ENCODE assay signal across 8 cellular contexts in genomic region chr2:189762551-189763298, GRCh38. TPM values are rescaled to one million over a fixed set of nuclear protein-coding genes. Genes with fewer than 3 reads are reported as not detected.
DNase-seq lines count a peak whose midpoint lies in the region; ATAC-seq, FAIRE-seq and TF ChIP-seq lines count a peak whose summit lies in the region.

A gene with protein sequence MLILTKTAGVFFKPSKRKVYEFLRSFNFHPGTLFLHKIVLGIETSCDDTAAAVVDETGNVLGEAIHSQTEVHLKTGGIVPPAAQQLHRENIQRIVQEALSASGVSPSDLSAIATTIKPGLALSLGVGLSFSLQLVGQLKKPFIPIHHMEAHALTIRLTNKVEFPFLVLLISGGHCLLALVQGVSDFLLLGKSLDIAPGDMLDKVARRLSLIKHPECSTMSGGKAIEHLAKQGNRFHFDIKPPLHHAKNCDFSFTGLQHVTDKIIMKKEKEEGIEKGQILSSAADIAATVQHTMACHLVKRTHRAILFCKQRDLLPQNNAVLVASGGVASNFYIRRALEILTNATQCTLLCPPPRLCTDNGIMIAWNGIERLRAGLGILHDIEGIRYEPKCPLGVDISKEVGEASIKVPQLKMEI (minus strand): TSS chr2:189762792. CDS start chr2:189761640, 1,152 bp downstream.

- H3K27me3 ChIP-seq in HepG2 (ENCODE audit: control insufficient read depth in 1 of 2, insufficient read depth in 2 of 2, low read length in 2 of 2): no peaks in the 10 kb centered on the region

- TF ChIP-seq EP300 in HepG2 (IDR thresholded peaks at IDR 0.05; ENCODE audit: low read depth in 2 of 2, low read length in 2 of 2) (no peak; a peak in 2 of 4 replicates), HepG2 (CRISPR knock-in tag; IDR thresholded peaks at IDR 0.05; ENCODE audit: borderline replicate concordance) (0 out of 2 replicates have a peak, but pooled peaks have one; percentile 1)

- H3K9me3 Mint-ChIP-seq in CD14-positive monocyte: no peaks in the 10 kb centered on the region

- TF ChIP-seq CTCF in CD14-positive monocyte (IDR thresholded peaks at IDR 0.05) (peak; percentile 60), HepG2 (CRISPR knock-in tag; IDR thresholded peaks at IDR 0.05) (peak; percentile 76)

- peaks cover 7% of the 10 kb centered on the region for H3K4me1 Mint-ChIP-seq in CD14-positive monocyte

- intact Hi-C loops in CD14-positive monocyte (cut with micrococcal nuclease) (no loop called here), HepG2 (cut with micrococcal nuclease; ENCODE audit: unreplicated experiment) (loop anchor here (1.0 to 10.0 kb wide), 5 partner anchors 22 to 552 kb away; partner anchors contain the start of genes ANKAR, HIBCH, ORMDL1 and PMS1)

- POLR2A ChIA-PET in HepG2 (lab: Yijun Ruan, JAX): interaction anchor here (0.7 to 3.6 kb wide), 15 partner anchors 9 to 712 kb away, joined by 3 to 51 read pairs (median 4); partner anchors contain the start of genes ANKAR, HIBCH, ORMDL1 and PMS1

- TF ChIP-seq RAD21 in HepG2 (CRISPR knock-in tag; IDR thresholded peaks at IDR 0.05): 0 out of 2 replicates have a peak, but pooled peaks have one; percentile 47

- peak within 1 kb of the TSS; percentile 79 for H3K4me2 ChIP-seq in HepG2 (ENCODE audit: low read depth, low read length)

- peak; percentile 100 for FAIRE-seq in HepG2 (lab: Jason Lieb, UNC)

- ATAC-seq in GM19351 (IDR thresholded peaks at IDR 0.05; ENCODE audit: unreplicated experiment) (peak; percentile 94), HG03521 (IDR thresholded peaks at IDR 0.05; ENCODE audit: unreplicated experiment) (peak; percentile 95), HepG2 (peak; percentile 99)

- peak within 1 kb of the TSS; percentile 82 for H3K27ac ChIP-seq in HepG2 (ENCODE audit: extremely low read length, insufficient read depth, low read length)

- peaks cover 4% of the 10 kb centered on the region for H3K79me2 ChIP-seq in HepG2 (ENCODE audit: insufficient read depth, low read length)

- H3K36me3 ChIP-seq in HepG2 (replicated peaks in 1 of 2; ENCODE audit: control insufficient read depth in 1 of 2, insufficient read depth in 2 of 2, low read length in 2 of 2): peaks cover 0 to 10% of the 10 kb centered on the region in 2 experiments; a peak in 2 of 5 replicates

- H3K4me3 ChIP-seq in HepG2 (replicated peaks in 1 of 3; ENCODE audit: insufficient read depth in 1 of 3, low read depth in 2 of 3, low read length in 3 of 3): peak within 1 kb of the TSS; percentile 59 to 86 (median 83)

- no peaks in the 10 kb centered on the region for H3K9me3 ChIP-seq in HepG2 (ENCODE audit: low read length)

- DNase-seq in CD14-positive monocyte (ENCODE audit: low spot score) (peak; percentile 83), NCI-H69 (lab: John Stamatoyannopoulos, UW) (peak; percentile 93), dermis blood vessel endothelial cell (peak; percentile 93), HepG2 (ENCODE audit: low spot score) (peak; percentile 99)
- DNase-seq in activated CD4-positive, alpha-beta T cell treated with anti-CD3 and anti-CD28 coated beads, Interleukin-2, amount 50 U/mL, for 4 hours: peak; percentile 92 to 93
- peak; percentile 92 for DNase-seq in stimulated activated CD4-positive, alpha-beta T cell treated with anti-CD3 and anti-CD28 coated beads, Interleukin-4, amount 100 ng/mL, for 1 hour

- TSS peak; percentile 91 for BruUV-seq in HepG2 (replicated peaks; lab: Mats Ljungman, UMichigan)

- peak; percentile 93 to 97 for TF ChIP-seq POLR2A in HepG2 (IDR thresholded peaks at IDR 0.05; ENCODE audit: insufficient read depth in 1 of 2, low read depth in 2 of 2, low read length in 2 of 2)

- H3K4me1 ChIP-seq in HepG2 (ENCODE audit: insufficient read depth, low read length): peaks cover 20% of the 10 kb centered on the region

- H4K20me1 ChIP-seq in HepG2 (ENCODE audit: insufficient read depth, low read length): no peaks in the 10 kb centered on the region

- peaks cover 11 to 16% of the 10 kb centered on the region in 2 donors for H3K36me3 Mint-ChIP-seq in CD14-positive monocyte

- in situ Hi-C loops in HepG2 (cut with HindIII; ENCODE audit: extremely low pct_ligation_motif_present, low pct_unique_long_range_greater_than_20kb): loop anchor here (5.0 kb wide), 1 partner anchor 85 kb away; no protein-coding TSS in a partner anchor

- CTCF ChIA-PET in HepG2 (lab: Yijun Ruan, JAX; ENCODE audit: low intra/inter-chr PET ratio, low total read pairs): interaction anchor here (0.6 to 2.2 kb wide), 4 partner anchors 12 to 308 kb away, joined by 3 to 11 read pairs (median 9); partner anchors contain the start of genes ANKAR and ASNSD1

- peak within 1 kb of the TSS; percentile 80 for H3K9ac ChIP-seq in HepG2 (ENCODE audit: insufficient read depth, low read depth, low read length)

- peak within 1 kb of the TSS; percentile 84 to 95 (median 92) for H3K27ac Mint-ChIP-seq in CD14-positive monocyte

- peaks cover 0 to 2% (median 0%) of the 10 kb centered on the region in 3 donors for H3K27me3 Mint-ChIP-seq in CD14-positive monocyte (ENCODE audit: low read depth in 3 of 3)

- WGBS in HepG2 (ENCODE audit: low lambda C conversion rate): 1% methylated on average over 24 of the region's 33 CpGs

- H2AFZ ChIP-seq in HepG2 (ENCODE audit: low read length): peak within 1 kb of the TSS; percentile 99

- H3K4me3 Mint-ChIP-seq in CD14-positive monocyte: peak within 1 kb of the TSS; percentile 90 to 97

TF ChIP-seq in HepG2, 621 proteins besides CTCF, POLR2A, EP300 and RAD21 (continues in another document):
- TF ChIP-seq ZNF780A (CRISPR knock-in tag; IDR thresholded peaks at IDR 0.05) (0 out of 2 replicates have a peak, but pooled peaks have one; percentile 42), HDAC2 (CRISPR knock-in tag; IDR thresholded peaks at IDR 0.05) (peak; percentile 77)

RNA-seq across cellular contexts. Expression of the gene that starts here (rescaled TPM):
- polyA plus RNA-seq in CD14-positive monocyte (1 to 10 TPM; 2.1 to 2.6 TPM), HepG2 (2011; rRNA removed) (9.2 and 10.8 TPM in 2 replicates)
- total RNA-seq in dermis blood vessel endothelial cell (5.9 and 6.1 TPM in 2 replicates), HepG2 (2016; rRNA removed; fragmentation: Illumina TruSeq; extraction: Trizol) (10.2 and 11.1 TPM in 2 replicates)
- total RNA-seq in HepG2 (2016; cell fraction: cytosol; rRNA removed; fragmentation: Illumina TruSeq; extraction: Trizol; ENCODE audit: low read depth): 2.1 and 3.3 TPM in 2 replicates
- 9.7 TPM in 2 replicates for total RNA-seq in HepG2 (2016; cell fraction: insoluble cytoplasmic fraction; rRNA removed; fragmentation: Illumina TruSeq; extraction: Trizol)
- total RNA-seq in HepG2 (2016; cell fraction: membrane; rRNA removed; fragmentation: Illumina TruSeq; extraction: Trizol): 4.5 and 5.0 TPM in 2 replicates
- 13.2 and 13.4 TPM in 2 replicates for total RNA-seq in HepG2 (2016; cell fraction: nucleus; rRNA removed; fragmentation: Illumina TruSeq; extraction: Trizol)
- polyA plus RNA-seq in HepG2 (2011; cell fraction: cytosol; rRNA removed): 3.0 and 4.8 TPM in 2 replicates
- 8.5 and 9.2 TPM in 2 replicates for polyA plus RNA-seq in HepG2 (2011; cell fraction: nucleus; rRNA removed)
- polyA plus RNA-seq in HepG2 (2012): 6.6 and 9.1 TPM in 2 replicates
- 0.95 and 1.2 TPM in 2 replicates for polyA plus RNA-seq in HepG2 (2016; cell fraction: cytosol; fragmentation: Illumina TruSeq; extraction: Trizol; ENCODE audit: low read depth)
- polyA plus RNA-seq in HepG2 (2016; cell fraction: insoluble cytoplasmic fraction; fragmentation: Illumina TruSeq; extraction: Trizol; ENCODE audit: low read depth): 6.3 and 7.1 TPM in 2 replicates
- polyA plus RNA-seq in HepG2 (2016; cell fraction: membrane; fragmentation: Illumina TruSeq; extraction: Trizol; ENCODE audit: low read depth): 1.4 and 2.4 TPM in 2 replicates
- 10.9 and 12.4 TPM in 2 replicates for polyA plus RNA-seq in HepG2 (2016; cell fraction: nucleus; fragmentation: Illumina TruSeq; extraction: Trizol; ENCODE audit: insufficient read depth, low read depth)
- polyA minus RNA-seq in HepG2 (2011; rRNA and poly(A)+ RNA removed; ENCODE audit: low replicate concordance): 5.9 and 6.3 TPM in 2 replicates
- 3.8 TPM in 2 replicates for polyA minus RNA-seq in HepG2 (2011; cell fraction: cytosol; rRNA and poly(A)+ RNA removed)
- 32.2 and 36.7 TPM in 2 replicates for polyA minus RNA-seq in HepG2 (2011; cell fraction: nucleus; rRNA and poly(A)+ RNA removed)

Comparison
In these comparisons a context has a peak if more than half of its experiments do, and no peak if none do; other contexts are left out.
1. Peak in every context shown above with its lines: DNase-seq, ATAC-seq, H3K4me3 ChIP-seq and H3K27ac ChIP-seq.